In genomic region chr11:103476874-103477273, GRCh38 we compare ENCODE assay signal across 4 cellular contexts.
"Had no signal": no experiment of that assay in that cellular context is flagged by ENCODE, and none has a peak within 500 bp of the region (broad histone marks: within the 10 kb centered on the region; RNA-seq: fewer than 3 reads in every experiment).

No MANE protein-coding gene starts in this region.

- ATAC-seq: GM23338 had no signal

- H3K4me3 Mint-ChIP-seq: GM23338, H9 had no signal

- DNase-seq: H9, HCEC 1CT, IMR-90 had no signal

- H3K4me1 Mint-ChIP-seq: GM23338 had no signal

- H2AFZ ChIP-seq: GM23338 had no signal

- H3K4me3 ChIP-seq: GM23338 had no signal

- H3K4me2 ChIP-seq: GM23338 had no signal

- H3K9me3 Mint-ChIP-seq: GM23338, H9 had no signal
